In genomic region chr11:59137190-59137589, GRCh38 we compare ENCODE assay signal across 21 cellular contexts. TPM values are rescaled to one million over a fixed set of nuclear protein-coding genes. Genes with fewer than 3 reads are reported as not detected.
DNase-seq lines count a peak whose midpoint lies in the region; ATAC-seq and TF ChIP-seq lines count a peak whose summit lies in the region.
"Had no signal": no experiment of that assay in that cellular context is flagged by ENCODE, and none has a peak within 500 bp of the region (broad histone marks: within the 10 kb centered on the region; RNA-seq: fewer than 3 reads in every experiment).

No MANE protein-coding gene starts in this region.

- no peaks in the 10 kb centered on the region for H3K4me1 ChIP-seq in hepatocyte (ENCODE audit: insufficient read depth)
- no peaks in the 10 kb centered on the region for H3K4me1 ChIP-seq in testis
- H3K4me1 ChIP-seq: Caco-2 had no signal

- TF ChIP-seq CTCF in activated B cell treated with CpG ODN at 0.5 μM for 24 hours (IDR thresholded peaks at IDR 0.05) (no peak), hepatocyte (IDR thresholded peaks at IDR 0.05; ENCODE audit: poor library complexity) (no peak), progenitor cell of endocrine pancreas (IDR thresholded peaks at IDR 0.05; ENCODE audit: unreplicated experiment) (no peak), testis (IDR thresholded peaks at IDR 0.05) (no peak), CD14-positive monocyte (IDR thresholded peaks at IDR 0.05) (no peak), type B pancreatic cell (conservative IDR thresholded peaks at IDR 0.05) (no peak)

- H3K4me3 Mint-ChIP-seq in activated B cell treated with CpG ODN at 0.5 μM for 24 hours (no peak overlapping the region), progenitor cell of endocrine pancreas (ENCODE audit: low read depth) (no peak overlapping the region), CD14-positive monocyte (no peak overlapping the region), type B pancreatic cell (no peak overlapping the region)
- H3K4me3 Mint-ChIP-seq: CD8-positive, alpha-beta T cell had no signal

- H3K4me1 Mint-ChIP-seq in activated B cell treated with CpG ODN at 0.5 μM for 24 hours (peaks cover 38% of the 10 kb centered on the region), progenitor cell of endocrine pancreas (ENCODE audit: low read depth) (peaks cover 16% of the 10 kb centered on the region), CD14-positive monocyte (peaks cover 15% of the 10 kb centered on the region), type B pancreatic cell (ENCODE audit: unreplicated experiment) (peaks cover 13% of the 10 kb centered on the region)

- no peak overlapping the region for H2AFZ ChIP-seq in hepatocyte

- H3K79me2 ChIP-seq in hepatocyte = peaks cover 6% of the 10 kb centered on the region

- intact Hi-C loops in activated B cell treated with CpG ODN at 0.5 μM for 24 hours (cut with micrococcal nuclease) (loop anchor here (2.0 kb wide), 1 partner anchor 286 kb away; no protein-coding TSS in a partner anchor), testis (cut with DNase I; ENCODE audit: low total_unique reads) (no loop called here), CD14-positive monocyte (cut with micrococcal nuclease) (no loop called here)

- H3K4me3 ChIP-seq in hepatocyte = no peak overlapping the region
- H3K4me3 ChIP-seq in testis = no peak overlapping the region
- H3K4me3 ChIP-seq: GM12878, GM23248 had no signal

- POLR2A ChIA-PET in activated B cell treated with CpG ODN at 0.5 μM for 24 hours (lab: Charles Lee) = interaction anchor here (1.0 kb wide), 1 partner anchor 76 kb away, joined by 3 read pairs; no protein-coding TSS in a partner anchor

- peak overlapping the region; percentile 88 for H3K27ac ChIP-seq in hepatocyte
- H3K27ac ChIP-seq in testis = peak overlapping the region; percentile 4 to 58
- H3K27ac ChIP-seq: GM23248 had no signal

- DNase-seq in activated B cell treated with CpG ODN at 0.5 μM for 24 hours (no peak), hepatocyte (ENCODE audit: low spot score) (no peak), progenitor cell of endocrine pancreas (ENCODE audit: low spot score, unreplicated experiment) (no peak), testis (no peak), CD14-positive monocyte (ENCODE audit: low spot score) (no peak), type B pancreatic cell (ENCODE audit: extremely low spot score, unreplicated experiment) (no peak)
- DNase-seq: C1 segment of cervical spinal cord; Caco-2; CD4-positive, CD25-positive, alpha-beta regulatory T cell; CD8-positive, alpha-beta T cell; DMS153; EL; GDM1; GM23248; H7; HCEC 1CT had no signal

- no peaks in the 10 kb centered on the region for H4K20me1 ChIP-seq in hepatocyte (ENCODE audit: insufficient read depth, poor library complexity, severe bottlenecking)

- no peaks in the 10 kb centered on the region for H3K9me2 ChIP-seq in hepatocyte (replicated peaks; ENCODE audit: insufficient read depth)

- peak overlapping the region; percentile 6 for H3K27ac Mint-ChIP-seq in activated B cell treated with CpG ODN at 0.5 μM for 24 hours
- H3K27ac Mint-ChIP-seq in progenitor cell of endocrine pancreas = peak overlapping the region; percentile 14
- H3K27ac Mint-ChIP-seq in CD14-positive monocyte = no peak overlapping the region
- no peak overlapping the region for H3K27ac Mint-ChIP-seq in type B pancreatic cell
- H3K27ac Mint-ChIP-seq: CD8-positive, alpha-beta T cell had no signal

- H3K4me2 ChIP-seq in hepatocyte = peak overlapping the region; percentile 81

- no peak for ATAC-seq in activated B cell treated with CpG ODN at 0.5 μM for 24 hours (ENCODE audit: low read depth)
- ATAC-seq: CD8-positive, alpha-beta T cell; GM12878 had no signal

- peaks cover 58% of the 10 kb centered on the region for H3K36me3 Mint-ChIP-seq in activated B cell treated with CpG ODN at 0.5 μM for 24 hours (ENCODE audit: low read depth)
- peaks cover 28% of the 10 kb centered on the region for H3K36me3 Mint-ChIP-seq in progenitor cell of endocrine pancreas (ENCODE audit: insufficient read depth)
- H3K36me3 Mint-ChIP-seq in CD14-positive monocyte = peaks cover 50 to 52% of the 10 kb centered on the region in 2 donors
- H3K36me3 Mint-ChIP-seq in type B pancreatic cell = peaks cover 8% of the 10 kb centered on the region

- no peaks in the 10 kb centered on the region for H3K36me3 ChIP-seq in hepatocyte (replicated peaks; ENCODE audit: insufficient read depth, low read depth)
- no peaks in the 10 kb centered on the region for H3K36me3 ChIP-seq in testis (ENCODE audit: low read depth, missing control alignments)

- no peak for TF ChIP-seq POLR2A in testis (IDR thresholded peaks at IDR 0.05)

- 95% methylated on average over 17 of the region's 17 CpGs for WGBS in hepatocyte (ENCODE audit: low lambda C conversion rate, missing lambda C conversion rate)
- 73 to 84% methylated on average over 13 to 17 of the region's 17 CpGs for WGBS in testis, 2 donors

- H3K9me3 ChIP-seq in hepatocyte (ENCODE audit: low read depth) (no peaks in the 10 kb centered on the region), testis (no peaks in the 10 kb centered on the region)

- H3K27me3 ChIP-seq in hepatocyte (no peaks in the 10 kb centered on the region), testis (no peaks in the 10 kb centered on the region)

- H3K9me3 Mint-ChIP-seq in activated B cell treated with CpG ODN at 0.5 μM for 24 hours = peaks cover 7% of the 10 kb centered on the region
- H3K9me3 Mint-ChIP-seq in progenitor cell of endocrine pancreas (ENCODE audit: low read depth) = peaks cover 13% of the 10 kb centered on the region
- peaks cover 5 to 13% (median 11%) of the 10 kb centered on the region in 7 donors for H3K9me3 Mint-ChIP-seq in CD14-positive monocyte
- peaks cover 8% of the 10 kb centered on the region for H3K9me3 Mint-ChIP-seq in type B pancreatic cell
- H3K9me3 Mint-ChIP-seq: CD8-positive, alpha-beta T cell had no signal

- H3K27me3 Mint-ChIP-seq in activated B cell treated with CpG ODN at 0.5 μM for 24 hours = no peaks in the 10 kb centered on the region
- H3K27me3 Mint-ChIP-seq in progenitor cell of endocrine pancreas = no peaks in the 10 kb centered on the region
- peaks cover 0 to 2% (median 0%) of the 10 kb centered on the region in 3 donors for H3K27me3 Mint-ChIP-seq in CD14-positive monocyte (ENCODE audit: low read depth in 3 of 3)
- peaks cover 2% of the 10 kb centered on the region for H3K27me3 Mint-ChIP-seq in type B pancreatic cell
- H3K27me3 Mint-ChIP-seq: CD4-positive, CD25-positive, alpha-beta regulatory T cell had no signal

- CTCF ChIA-PET in activated B cell treated with CpG ODN at 0.5 μM for 24 hours (lab: Charles Lee) = interaction anchor here (1.0 to 1.3 kb wide), 2 partner anchors 79 to 179 kb away, joined by 3 to 4 read pairs; no protein-coding TSS in a partner anchor

RNA-seq across cellular contexts. Expression of gene FAM111A, which starts 5.5 kb away (rescaled TPM):
- 51.5 and 64.3 TPM in 2 replicates for total RNA-seq in activated B cell treated with CpG ODN at 0.5 μM for 24 hours
- 36.8 and 43.2 TPM in 2 replicates for total RNA-seq in hepatocyte
- polyA plus RNA-seq in hepatocyte = 16.8 and 20.0 TPM in 2 replicates
- 53.2 and 56.9 TPM in 2 replicates for total RNA-seq in progenitor cell of endocrine pancreas
- 10 to 100 TPM; 41.5 to 43.4 TPM for total RNA-seq in testis
- 12.3 TPM for polyA plus RNA-seq in testis (ENCODE audit: insufficient read depth, low read depth, low replicate concordance)
- polyA plus RNA-seq in CD14-positive monocyte = 10 to 100 TPM; 34.6 to 55.7 TPM
- 28.4 and 29.1 TPM in 2 replicates for total RNA-seq in type B pancreatic cell (ENCODE audit: low replicate concordance)

RNA-seq across cellular contexts. Expression of gene FAM111B, which starts 30.2 kb away (rescaled TPM):
- total RNA-seq in activated B cell treated with CpG ODN at 0.5 μM for 24 hours (48.0 and 49.1 TPM in 2 replicates), hepatocyte (4.2 and 5.4 TPM in 2 replicates), progenitor cell of endocrine pancreas (13.8 and 14.7 TPM in 2 replicates), testis (under 1 TPM; 0.24 to 0.81 TPM), type B pancreatic cell (ENCODE audit: low replicate concordance) (12.7 and 13.2 TPM in 2 replicates)
- polyA plus RNA-seq in hepatocyte (1.8 and 2.2 TPM in 2 replicates), testis (ENCODE audit: insufficient read depth, low read depth, low replicate concordance) (not detected), CD14-positive monocyte (under 1 TPM in 1 of 2 donors, not detected in 1; 0.09 TPM)

RNA-seq across cellular contexts. Expression of gene DTX4, which starts 34.7 kb away (rescaled TPM):
- total RNA-seq in activated B cell treated with CpG ODN at 0.5 μM for 24 hours = 24.2 TPM in 2 replicates
- total RNA-seq in hepatocyte = 26.2 and 27.5 TPM in 2 replicates
- polyA plus RNA-seq in hepatocyte = 13.6 and 15.4 TPM in 2 replicates
- 54.5 and 61.6 TPM in 2 replicates for total RNA-seq in progenitor cell of endocrine pancreas
- 10 to 100 TPM in 1 of 2 donors, 1 to 10 TPM in 1; 4.5 to 10.2 TPM for total RNA-seq in testis
- polyA plus RNA-seq in testis (ENCODE audit: insufficient read depth, low read depth, low replicate concordance) = 6.1 TPM
- polyA plus RNA-seq in CD14-positive monocyte = 1 to 10 TPM; 1.1 to 1.9 TPM
- 55.3 and 79.2 TPM in 2 replicates for total RNA-seq in type B pancreatic cell (ENCODE audit: low replicate concordance)

RNA-seq across cellular contexts. Expression of gene GLYATL1B, which starts 51.1 kb away (rescaled TPM):
- total RNA-seq in activated B cell treated with CpG ODN at 0.5 μM for 24 hours (not detected in 2 replicates), hepatocyte (not detected in 2 replicates), progenitor cell of endocrine pancreas (not detected in 2 replicates), testis (not detected), type B pancreatic cell (ENCODE audit: low replicate concordance) (not detected in 2 replicates)
- polyA plus RNA-seq in hepatocyte (0.28 TPM in 1 of 2 replicates, not detected in the other), testis (ENCODE audit: insufficient read depth, low read depth, low replicate concordance) (not detected), CD14-positive monocyte (not detected)
- total RNA-seq: A172; A673; Caco-2; CD4-positive, CD25-positive, alpha-beta regulatory T cell; CD8-positive, alpha-beta T cell; GM23248; H1; H7 had no signal
- polyA plus RNA-seq: BJ; CD4-positive, CD25-positive, alpha-beta regulatory T cell; GM23248; H1 had no signal

Comparison
In these comparisons a context has a peak if more than half of its experiments do, and no peak if none do; other contexts are left out.
1. H3K27ac Mint-ChIP-seq: peak in activated B cell treated with CpG ODN at 0.5 μM for 24 hours (single experiment) and progenitor cell of endocrine pancreas (single experiment); none in CD14-positive monocyte (0 of 7) and type B pancreatic cell (single experiment).